Comparison of ENCODE assay signal across 11 cellular contexts in the genomic region with DNA sequence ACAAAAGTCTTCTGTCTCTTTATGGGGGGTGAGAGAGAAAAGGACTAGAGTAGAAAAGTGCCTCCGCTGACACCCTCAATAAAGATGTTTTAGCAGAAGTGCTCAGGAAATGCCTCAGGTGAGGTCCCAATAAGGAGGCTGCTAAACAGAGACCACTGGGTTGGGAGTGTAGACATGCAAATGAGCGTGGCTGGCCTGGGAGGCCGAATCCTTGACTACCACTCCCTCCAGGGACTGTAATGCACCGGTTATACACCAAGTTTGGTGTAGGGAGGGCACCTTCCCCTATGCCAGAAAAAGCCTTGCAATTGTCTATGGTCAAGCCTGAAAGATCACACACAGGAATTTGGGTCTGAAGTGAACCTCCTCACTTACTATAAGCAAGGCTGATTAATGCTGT. TPM values are rescaled to one million over a fixed set of nuclear protein-coding genes. Genes with fewer than 3 reads are reported as not detected.
DNase-seq lines count a peak whose midpoint lies in the region; TF ChIP-seq lines count a peak whose summit lies in the region.
"Had no signal": no experiment of that assay in that cellular context is flagged by ENCODE, and none has a peak within 500 bp of the region (broad histone marks: within the 10 kb centered on the region; RNA-seq: fewer than 3 reads in every experiment).

No MANE protein-coding gene starts in this region.

- no peaks in the 10 kb centered on the region for H3K9me3 ChIP-seq in HUES48 (ENCODE audit: control insufficient read depth, insufficient read depth, low read length)
- H3K9me3 ChIP-seq in neural cell (ENCODE audit: low read length), result no peaks in the 10 kb centered on the region
- H3K9me3 ChIP-seq in SJCRH30 (replicated peaks), result no peaks in the 10 kb centered on the region
- H3K9me3 ChIP-seq: mucosa of descending colon had no signal

- peak overlapping the region; percentile 85 to 92 (median 89) for H3K4me3 Mint-ChIP-seq in brain

- H3K9ac ChIP-seq in HUES48 (ENCODE audit: low read depth, low read length) (no peak overlapping the region), neural cell (ENCODE audit: low read length) (no peak overlapping the region)

- H3K36me3 Mint-ChIP-seq in brain, result peaks cover 38% of the 10 kb centered on the region

- peak; percentile 13 to 48 for DNase-seq in NCI-H526 (lab: John Stamatoyannopoulos, UW)
- DNase-seq in NCI-H526 treated with DMSO at 0.1 percent for 48 hours (lab: John Stamatoyannopoulos, UW), result no peak
- DNase-seq in SJCRH30, result no peak
- DNase-seq in NCI-H2029 treated with DMSO at 0.1 percent for 48 hours (lab: John Stamatoyannopoulos, UW), result no peak
- no peak for DNase-seq in RKO (ENCODE audit: low spot score)
- DNase-seq: 8988T; mucosa of descending colon; stimulated activated CD4-positive, alpha-beta T cell treated with anti-CD3 and anti-CD28 coated beads, Interleukin-4, amount 100 ng/mL, for 1 hour had no signal

- TF ChIP-seq RAD21 in neural cell (conservative IDR thresholded peaks at IDR 0.05), result no peak

- peak overlapping the region; percentile 81; the same call in 1 of the 2 replicates for H3K4me3 ChIP-seq in HUES48 (ENCODE audit: low read depth, low read length)
- peak overlapping the region; percentile 92 for H3K4me3 ChIP-seq in neural cell (ENCODE audit: low read length)
- H3K4me3 ChIP-seq in SJCRH30, result no peak overlapping the region
- H3K4me3 ChIP-seq: mucosa of descending colon had no signal

- peak overlapping the region; percentile 86 for H3K4me2 ChIP-seq in neural cell (ENCODE audit: low read length)

- no peak for TF ChIP-seq EP300 in neural cell (conservative IDR thresholded peaks at IDR 0.05; ENCODE audit: poor library complexity, severe bottlenecking)

- no peaks in the 10 kb centered on the region for H3F3A ChIP-seq in neural cell (ENCODE audit: insufficient read depth, low read length, poor library complexity, severe bottlenecking)

- no peaks in the 10 kb centered on the region for H3K9me2 ChIP-seq in neural cell (ENCODE audit: insufficient read depth, low read length)

- peaks cover 3% of the 10 kb centered on the region; the same call in 1 of the 2 replicates for H3K4me1 ChIP-seq in HUES48 (ENCODE audit: control insufficient read depth, insufficient read depth, low read length)
- no peaks in the 10 kb centered on the region for H3K4me1 ChIP-seq in SJCRH30

- peaks cover 48% of the 10 kb centered on the region for H3K4me1 Mint-ChIP-seq in brain

- no peak for TF ChIP-seq CTCF in brain (conservative IDR thresholded peaks at IDR 0.05)
- no peak for TF ChIP-seq CTCF in neural cell (IDR thresholded peaks at IDR 0.05; ENCODE audit: poor library complexity, severe bottlenecking)

- no peak overlapping the region for H3K27ac ChIP-seq in HUES48 (ENCODE audit: low read depth, low read length)
- no peak overlapping the region for H3K27ac ChIP-seq in neural cell (ENCODE audit: low read length)
- H3K27ac ChIP-seq in SJCRH30, result no peak overlapping the region

- H3K79me2 ChIP-seq in neural cell (replicated peaks; ENCODE audit: insufficient read depth, low read length), result peaks cover 27% of the 10 kb centered on the region

- H3K27me3 ChIP-seq in HUES48 (ENCODE audit: control insufficient read depth, insufficient read depth, low read length) (no peaks in the 10 kb centered on the region), neural cell (ENCODE audit: insufficient read depth, low read depth, low read length) (no peaks in the 10 kb centered on the region), SJCRH30 (no peaks in the 10 kb centered on the region)

- H3K27ac Mint-ChIP-seq in brain, result peak overlapping the region in 2 of 5 experiments; percentile 38 to 86

- H3K9me3 Mint-ChIP-seq in brain, result peaks cover 0 to 4% (median 0%) of the 10 kb centered on the region in 5 experiments

- H2AFZ ChIP-seq in neural cell (ENCODE audit: low read depth, low read length), result no peak overlapping the region

- no peaks in the 10 kb centered on the region for H4K20me1 ChIP-seq in neural cell (ENCODE audit: insufficient read depth)

- H3K36me3 ChIP-seq in HUES48 (ENCODE audit: control insufficient read depth, insufficient read depth, low read length) (peaks cover 50% of the 10 kb centered on the region), neural cell (ENCODE audit: insufficient read depth, low read length) (peaks cover 6% of the 10 kb centered on the region), SJCRH30 (peaks cover 37% of the 10 kb centered on the region; the same call in 1 of the 2 replicates)

- H3K27me3 Mint-ChIP-seq in brain, result peaks cover 12% of the 10 kb centered on the region

TF ChIP-seq in neural cell, 6 proteins besides CTCF, POLR2A, EP300 and RAD21:
- TF ChIP-seq EZH2 (IDR thresholded peaks at IDR 0.05; ENCODE audit: borderline replicate concordance, insufficient read depth, low read length, poor library complexity, severe bottlenecking) (no peak), MXI1 (conservative IDR thresholded peaks at IDR 0.05; ENCODE audit: poor library complexity, severe bottlenecking) (no peak), POLR2AphosphoS5 (IDR thresholded peaks at IDR 0.05) (no peak), TAF1 (IDR thresholded peaks at IDR 0.05; ENCODE audit: low read depth) (no peak), SMC3 (conservative IDR thresholded peaks at IDR 0.05; ENCODE audit: poor library complexity) (no peak), REST (IDR thresholded peaks at IDR 0.05; ENCODE audit: borderline replicate concordance) (no peak)

RNA-seq across cellular contexts. Expression of gene TMX3, which starts 1.8 kb away (rescaled TPM):
- polyA plus RNA-seq in brain (ENCODE audit: insufficient read depth, low read depth, low replicate concordance), result 6.0 TPM
- 118 and 158 TPM in 2 replicates for polyA plus RNA-seq in neural cell
- polyA minus RNA-seq in neural cell, result 129 and 134 TPM in 2 replicates
- total RNA-seq in SJCRH30 (2014; rRNA removed; shearing (Covaris generic)), result 43.1 and 43.6 TPM in 2 replicates

Comparison
In these comparisons a context has a peak if more than half of its experiments do, and no peak if none do; other contexts are left out.
1. DNase-seq: peak in NCI-H526 (2 of 2); none in NCI-H526 treated with DMSO at 0.1 percent for 48 hours (single experiment), SJCRH30 (0 of 2), NCI-H2029 treated with DMSO at 0.1 percent for 48 hours (single experiment) and RKO (single experiment).
2. RNA of gene TMX3, which starts 1.8 kb away (polyA plus RNA-seq): 118 to 158 TPM in neural cell; 6.0 TPM in brain (single experiment); every median in the first group is over 10 times any median in the second.